10 cellular contexts compared by ENCODE assay signal in the genomic region with DNA sequence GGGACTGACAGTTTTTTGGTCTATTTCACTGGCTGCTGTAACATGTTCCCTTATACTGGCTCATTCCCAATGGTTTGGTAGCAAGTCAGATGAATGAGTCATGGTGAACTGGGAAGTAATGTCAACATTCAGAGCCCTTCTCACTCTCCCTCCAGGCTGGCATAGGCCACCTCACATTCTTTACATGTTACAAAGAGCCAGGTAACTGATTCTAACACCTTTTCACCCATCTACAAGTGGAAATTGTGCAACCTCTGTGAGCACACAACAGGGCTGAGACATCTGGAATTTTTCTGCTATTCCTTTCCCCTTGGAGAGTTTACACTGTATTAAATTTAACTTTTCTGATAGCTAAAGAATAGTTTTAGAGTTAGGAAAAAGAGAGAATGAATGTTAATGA.
A peak's percentile ranks its signal among the peaks of the same experiment; 100 is the strongest.
DNase-seq lines count a peak whose midpoint lies in the region; ATAC-seq and TF ChIP-seq lines count a peak whose summit lies in the region.
"Had no signal": no experiment of that assay in that cellular context is flagged by ENCODE, and none has a peak within 500 bp of the region (broad histone marks: within the 10 kb centered on the region; RNA-seq: fewer than 3 reads in every experiment).

No MANE protein-coding gene starts in this region.

- peak overlapping the region in 2 of 12 donors; percentile 41 to 49 for H3K27ac ChIP-seq in heart left ventricle
- H3K27ac ChIP-seq: parathyroid adenoma had no signal

- H3K27me3 Mint-ChIP-seq in HFFc6 (ENCODE audit: insufficient read depth) (no peaks in the 10 kb centered on the region; the same call in 1 of the 2 replicates), T-helper 17 cell (no peaks in the 10 kb centered on the region), glutamatergic neuron (ENCODE audit: unreplicated experiment) (no peaks in the 10 kb centered on the region)
- H3K27me3 Mint-ChIP-seq: activated naive CD8-positive, alpha-beta T cell treated with anti-CD3 and anti-CD28 coated beads, Interleukin-2, amount 50 U/mL, for 24 hours had no signal

- H3K36me3 ChIP-seq in heart left ventricle = no peaks in the 10 kb centered on the region

- H3K9me3 ChIP-seq in T-helper 17 cell (ENCODE audit: control insufficient read depth, low read length, poor library complexity, severe bottlenecking) (no peaks in the 10 kb centered on the region), heart left ventricle (no peaks in the 10 kb centered on the region)

- TF ChIP-seq POLR2A in heart left ventricle (IDR thresholded peaks at IDR 0.05) = no peak

- H3K9me3 Mint-ChIP-seq in HFFc6 (no peaks in the 10 kb centered on the region), glutamatergic neuron (ENCODE audit: unreplicated experiment) (no peaks in the 10 kb centered on the region)
- H3K9me3 Mint-ChIP-seq: activated naive CD8-positive, alpha-beta T cell treated with anti-CD3 and anti-CD28 coated beads, Interleukin-2, amount 50 U/mL, for 24 hours had no signal

- no peak for ATAC-seq in T-helper 17 cell
- ATAC-seq in heart left ventricle = peak in 3 of 4 donors; percentile 87 to 99 (median 96)
- ATAC-seq in HG03159 (IDR thresholded peaks at IDR 0.05; ENCODE audit: unreplicated experiment) = no peak
- ATAC-seq: activated naive CD8-positive, alpha-beta T cell treated with anti-CD3 and anti-CD28 coated beads, Interleukin-2, amount 50 U/mL, for 24 hours had no signal

- peak overlapping the region; percentile 24; the same call in 1 of the 2 replicates for H3K27ac Mint-ChIP-seq in HFFc6
- peak overlapping the region; percentile 47 for H3K27ac Mint-ChIP-seq in T-helper 17 cell
- no peak overlapping the region for H3K27ac Mint-ChIP-seq in glutamatergic neuron (ENCODE audit: unreplicated experiment)
- H3K27ac Mint-ChIP-seq: activated naive CD8-positive, alpha-beta T cell treated with anti-CD3 and anti-CD28 coated beads, Interleukin-2, amount 50 U/mL, for 24 hours had no signal

- intact Hi-C loops in heart left ventricle (cut with DNase I) = no loop called here

- H3K4me1 Mint-ChIP-seq in HFFc6 (ENCODE audit: low read depth) = peaks cover 16% of the 10 kb centered on the region
- H3K4me1 Mint-ChIP-seq in T-helper 17 cell = peaks cover 3% of the 10 kb centered on the region
- H3K4me1 Mint-ChIP-seq in glutamatergic neuron (ENCODE audit: low read depth, unreplicated experiment) = no peaks in the 10 kb centered on the region
- H3K4me1 Mint-ChIP-seq: activated naive CD8-positive, alpha-beta T cell treated with anti-CD3 and anti-CD28 coated beads, Interleukin-2, amount 50 U/mL, for 24 hours had no signal

- H3K36me3 Mint-ChIP-seq in HFFc6 (ENCODE audit: low read depth) (no peaks in the 10 kb centered on the region), T-helper 17 cell (ENCODE audit: low read depth) (peaks cover 3% of the 10 kb centered on the region), glutamatergic neuron (ENCODE audit: unreplicated experiment) (no peaks in the 10 kb centered on the region)

- no peak overlapping the region for H3K4me3 Mint-ChIP-seq in HFFc6
- H3K4me3 Mint-ChIP-seq in T-helper 17 cell = no peak overlapping the region
- H3K4me3 Mint-ChIP-seq in glutamatergic neuron (ENCODE audit: unreplicated experiment) = no peak overlapping the region
- H3K4me3 Mint-ChIP-seq: activated naive CD8-positive, alpha-beta T cell treated with anti-CD3 and anti-CD28 coated beads, Interleukin-2, amount 50 U/mL, for 24 hours had no signal

- H3K4me1 ChIP-seq in heart left ventricle = peaks cover 0 to 9% (median 0%) of the 10 kb centered on the region in 12 donors
- H3K4me1 ChIP-seq: parathyroid adenoma had no signal

- no peak overlapping the region for H3K4me3 ChIP-seq in heart left ventricle

- no peak for TF ChIP-seq CTCF in HFFc6 (IDR thresholded peaks at IDR 0.05)
- TF ChIP-seq CTCF in heart left ventricle (IDR thresholded peaks at IDR 0.05) = no peak
- TF ChIP-seq CTCF in glutamatergic neuron (IDR thresholded peaks at IDR 0.05; ENCODE audit: partially characterized antibody, unreplicated experiment) = no peak

- peak; percentile 88 for DNase-seq in HFFc6
- no peak for DNase-seq in T-helper 17 cell
- DNase-seq in heart left ventricle = peak in 1 of 5 donors; percentile 6
- peak; percentile 57 for DNase-seq in smooth muscle cell of the brain vasculature (ENCODE audit: low read depth, low spot score)
- DNase-seq in glutamatergic neuron = no peak
- DNase-seq in KG1 (lab: John Stamatoyannopoulos, UW) = no peak
- no peak for DNase-seq in putamen (ENCODE audit: low spot score)
- DNase-seq: activated naive CD8-positive, alpha-beta T cell treated with anti-CD3 and anti-CD28 coated beads, Interleukin-2, amount 50 U/mL, for 24 hours had no signal

- no peaks in the 10 kb centered on the region for H3K27me3 ChIP-seq in heart left ventricle

Comparison
In these comparisons a context has a peak if more than half of its experiments do, and no peak if none do; other contexts are left out.
1. DNase-seq: peak in HFFc6 (single experiment) and smooth muscle cell of the brain vasculature (single experiment); none in T-helper 17 cell (0 of 3), glutamatergic neuron (single experiment), KG1 (single experiment) and putamen (single experiment).
2. ATAC-seq: peak in heart left ventricle (3 of 4); none in T-helper 17 cell (single experiment) and HG03159 (single experiment).